15 cellular contexts compared by ENCODE assay signal in the genomic region with DNA sequence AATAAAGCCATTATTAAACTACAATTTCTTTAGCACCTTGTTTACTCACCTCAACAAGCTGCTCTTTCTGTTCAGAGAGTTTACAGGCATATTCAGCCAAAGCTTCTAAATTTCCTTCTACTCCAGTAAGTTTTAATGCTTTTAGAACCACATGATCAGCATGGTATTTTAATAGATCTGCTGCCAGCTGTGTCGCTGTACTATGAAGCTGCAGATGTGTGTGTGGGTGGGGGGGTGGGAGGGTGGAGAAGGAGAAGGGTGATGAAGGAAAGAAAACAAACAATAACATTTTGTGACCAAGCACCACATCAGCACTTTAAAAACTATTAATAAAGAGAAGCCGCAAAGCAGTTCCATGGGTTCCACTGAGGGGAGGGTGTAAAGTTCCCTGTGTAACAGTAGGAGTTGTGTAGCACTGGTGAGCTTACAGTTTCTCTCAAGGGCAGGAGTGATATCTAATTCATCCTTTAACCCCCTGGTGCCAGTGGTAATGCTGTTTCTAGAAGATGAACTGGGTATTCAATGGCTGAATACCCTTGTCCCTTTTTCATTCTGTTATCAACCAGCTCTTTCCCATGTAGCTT. TPM values are rescaled to one million over a fixed set of nuclear protein-coding genes. Genes with fewer than 3 reads are reported as not detected.
DNase-seq lines count a peak whose midpoint lies in the region; ATAC-seq and TF ChIP-seq lines count a peak whose summit lies in the region.
"Had no signal": no experiment of that assay in that cellular context is flagged by ENCODE, and none has a peak within 500 bp of the region (broad histone marks: within the 10 kb centered on the region; RNA-seq: fewer than 3 reads in every experiment).

No MANE protein-coding gene starts in this region.

- DNase-seq in GM03348 (ENCODE audit: low spot score) (peak; percentile 24), cardiac fibroblast (ENCODE audit: low read depth in 2 of 2) (peak; percentile 9 to 30), heart left ventricle (no peak), smooth muscle cell (lab: John Stamatoyannopoulos, UW; ENCODE audit: unreplicated experiment) (no peak), GM13977 (ENCODE audit: low spot score) (no peak), DMS 273 (lab: John Stamatoyannopoulos, UW; ENCODE audit: unreplicated experiment) (no peak), DMS79 (lab: John Stamatoyannopoulos, UW) (no peak)
- DNase-seq: activated CD8-positive, alpha-beta memory T cell treated with anti-CD3 and anti-CD28 coated beads for 24 hours; activated naive CD8-positive, alpha-beta T cell treated with anti-CD3 and anti-CD28 coated beads for 36 hours; caudate nucleus; effector CD8-positive, alpha-beta T cell; PC-3; stimulated activated naive CD4-positive, alpha-beta T cell treated with Interleukin-2 at 50 U/mL for 16 hours had no signal

- no peak for TF ChIP-seq POLR2A in heart left ventricle (IDR thresholded peaks at IDR 0.05)

- no peak overlapping the region for H2AFZ ChIP-seq in smooth muscle cell (ENCODE audit: low read depth)

- no peaks in the 10 kb centered on the region for H4K20me1 ChIP-seq in smooth muscle cell (ENCODE audit: low read depth)

- no peaks in the 10 kb centered on the region for H3K79me2 ChIP-seq in smooth muscle cell (ENCODE audit: low read depth)

- H3K4me3 ChIP-seq in cardiac fibroblast (replicated peaks in 1 of 2; ENCODE audit: low read depth in 2 of 2, low read length in 2 of 2) (no peak overlapping the region), heart left ventricle (no peak overlapping the region), smooth muscle cell (no peak overlapping the region)
- H3K4me3 ChIP-seq: SJSA1 had no signal

- H3K4me2 ChIP-seq in smooth muscle cell, result peak overlapping the region; percentile 49

- TF ChIP-seq CTCF in cardiac fibroblast (IDR thresholded peaks at IDR 0.05; ENCODE audit: low read depth, low read length) (no peak), heart left ventricle (IDR thresholded peaks at IDR 0.05) (no peak), smooth muscle cell (IDR thresholded peaks at IDR 0.05; ENCODE audit: borderline replicate concordance, insufficient read depth, poor library complexity, severe bottlenecking) (no peak), GM13977 (IDR thresholded peaks at IDR 0.05; ENCODE audit: extremely low read depth, insufficient read depth, missing control alignments) (no peak)

- peak overlapping the region; percentile 40 to 76 (median 64) for H3K27ac ChIP-seq in heart left ventricle
- H3K27ac ChIP-seq in smooth muscle cell (ENCODE audit: low read depth), result peak overlapping the region; percentile 35
- H3K27ac ChIP-seq: SJSA1 had no signal

- WGBS in heart left ventricle, 4 donors, result 31 to 40% (median 35%) methylated on average over 2 of the region's 2 CpGs
- 32% methylated on average over 2 of the region's 2 CpGs for WGBS in smooth muscle cell (ENCODE audit: low lambda C conversion rate)

- peak; percentile 31 to 63 (median 56) for ATAC-seq in heart left ventricle
- no peak for ATAC-seq in GM19397 (IDR thresholded peaks at IDR 0.05; ENCODE audit: unreplicated experiment)
- ATAC-seq: PC-3 had no signal

- intact Hi-C loops in heart left ventricle (cut with DNase I), result loop anchor here in 2 of 10 donors (5.0 kb wide), 1 partner anchor 40 kb away; the partner anchor contains the start of gene CTNNAL1 (in 2 of the 2)

- H3F3A ChIP-seq in smooth muscle cell (ENCODE audit: low read depth), result no peaks in the 10 kb centered on the region

- H3K36me3 ChIP-seq in heart left ventricle (peaks cover 0 to 35% (median 0%) of the 10 kb centered on the region in 9 donors), smooth muscle cell (ENCODE audit: low read depth) (no peaks in the 10 kb centered on the region)

- H3K27me3 ChIP-seq in heart left ventricle (no peaks in the 10 kb centered on the region), smooth muscle cell (ENCODE audit: low read depth) (no peaks in the 10 kb centered on the region)
- H3K27me3 ChIP-seq: SJSA1 had no signal

- H3K9me3 ChIP-seq in heart left ventricle, result no peaks in the 10 kb centered on the region
- H3K9me3 ChIP-seq in smooth muscle cell (replicated peaks; ENCODE audit: low read depth), result no peaks in the 10 kb centered on the region
- H3K9me3 ChIP-seq: SJSA1 had no signal

- no peak overlapping the region for H3K9ac ChIP-seq in smooth muscle cell (ENCODE audit: low read depth)

- in situ Hi-C loops in GM13977 (cut with MboI; ENCODE audit: low pct_unique_long_range_greater_than_20kb, low sequenced_read_pairs, unreplicated experiment), result no loop called here

- peaks cover 3 to 48% (median 30%) of the 10 kb centered on the region in 12 donors for H3K4me1 ChIP-seq in heart left ventricle
- no peaks in the 10 kb centered on the region for H3K4me1 ChIP-seq in smooth muscle cell (ENCODE audit: low read depth)
- H3K4me1 ChIP-seq: SJSA1 had no signal

RNA-seq across cellular contexts. Expression of gene ABITRAM, which starts 38.5 kb away (rescaled TPM):
- total RNA-seq in heart left ventricle, result 10 to 100 TPM in 7 of 9 donors, 1 to 10 TPM in 2; 8.2 to 17.0 (median 12.9) TPM
- polyA plus RNA-seq in heart left ventricle, result 10 to 100 TPM; 12.9 to 15.6 TPM
- total RNA-seq in smooth muscle cell, result 16.9 and 21.9 TPM in 2 replicates
- 15.6 and 22.7 TPM in 2 replicates for polyA plus RNA-seq in smooth muscle cell

RNA-seq across cellular contexts. Expression of gene ELP1, which starts 38.8 kb away (rescaled TPM):
- total RNA-seq in heart left ventricle (10 to 100 TPM; 12.4 to 32.0 (median 21.1) TPM), smooth muscle cell (38.4 and 72.1 TPM in 2 replicates)
- polyA plus RNA-seq in heart left ventricle (10 to 100 TPM in 1 of 2 donors, 1 to 10 TPM in 1; 7.8 to 17.7 TPM), smooth muscle cell (11.9 and 16.2 TPM in 2 replicates)

RNA-seq across cellular contexts. Expression of gene CTNNAL1, which starts 40.6 kb away (rescaled TPM):
- total RNA-seq in heart left ventricle (10 to 100 TPM; 51.2 to 76.3 (median 62.7) TPM), smooth muscle cell (33.5 and 44.3 TPM in 2 replicates)
- polyA plus RNA-seq in heart left ventricle (100 to 1,000 TPM in 1 of 2 donors, 10 to 100 TPM in 1; 54.4 to 165 TPM), smooth muscle cell (27.4 and 29.0 TPM in 2 replicates)

Comparison
In these comparisons a context has a peak if more than half of its experiments do, and no peak if none do; other contexts are left out.
1. DNase-seq: peak in GM03348 (single experiment) and cardiac fibroblast (2 of 2); none in heart left ventricle (0 of 5), smooth muscle cell (single experiment), GM13977 (single experiment), DMS 273 (single experiment) and DMS79 (single experiment).